ENCODE assay signal across 3 cellular contexts in the genomic region with DNA sequence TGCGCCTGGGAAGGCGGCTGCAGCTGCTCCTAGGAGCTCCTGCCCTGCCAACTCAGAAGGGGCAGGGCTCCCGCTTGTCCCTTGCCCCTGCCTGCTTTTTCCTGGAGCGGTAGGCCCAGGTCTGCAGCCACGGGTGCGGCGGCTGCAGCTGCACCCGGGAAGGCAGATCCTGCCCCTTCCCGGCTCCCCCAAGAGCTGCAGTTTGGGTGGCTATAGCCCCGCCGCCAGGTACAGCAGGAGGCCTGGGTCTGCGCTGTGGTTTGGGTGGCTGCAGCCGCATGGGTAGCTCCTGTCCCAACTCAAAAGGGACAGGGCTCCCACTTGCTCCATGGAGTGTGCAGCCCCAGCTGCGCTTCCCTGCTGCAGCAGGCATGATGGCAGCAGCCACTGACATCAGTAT.
"Had no signal": no experiment of that assay in that cellular context is flagged by ENCODE, and none has a peak within 500 bp of the region (broad histone marks: within the 10 kb centered on the region; RNA-seq: fewer than 3 reads in every experiment).

No MANE protein-coding gene starts in this region.

- DNase-seq: GDM1, GF-D8 had no signal

- ATAC-seq: GM12878 had no signal

- H3K4me3 ChIP-seq: GM12878 had no signal
